In genomic region chr21:42561742-42562141, GRCh38 we compare ENCODE assay signal across 1 cellular context.
TF ChIP-seq lines count a peak whose summit lies in the region.

No MANE protein-coding gene starts in this region.

TF ChIP-seq in HepG2, 621 proteins besides CTCF, POLR2A, EP300 and RAD21 (continued from another document):
- TF ChIP-seq TEAD3 (CRISPR knock-in tag; optimal IDR thresholded peaks at IDR 0.05; ENCODE audit: borderline replicate concordance): no peak
- TF ChIP-seq MED1 (CRISPR knock-in tag; IDR thresholded peaks at IDR 0.05): peak; percentile 26; the same call in 1 of the 2 replicates
- peak; percentile 68 for TF ChIP-seq FOXA3 (CRISPR knock-in tag; IDR thresholded peaks at IDR 0.05)
- 0 out of 2 replicates have a peak, but pooled peaks have one; percentile 20 for TF ChIP-seq ZNF557 (CRISPR knock-in tag; IDR thresholded peaks at IDR 0.05)
- TF ChIP-seq KDM2A (CRISPR knock-in tag; IDR thresholded peaks at IDR 0.05; ENCODE audit: borderline replicate concordance, low read depth): no peak
- peak; percentile 23; the same call in 1 of the 2 replicates for TF ChIP-seq ZFX (CRISPR knock-in tag; IDR thresholded peaks at IDR 0.05; ENCODE audit: low read depth)
- TF ChIP-seq ATF2 (CRISPR knock-in tag; IDR thresholded peaks at IDR 0.05): no peak
